Comparison of ENCODE assay signal across 22 cellular contexts in genomic region chr6:13053080-13053479, GRCh38.
"Had no signal": no experiment of that assay in that cellular context is flagged by ENCODE, and none has a peak within 500 bp of the region (broad histone marks: within the 10 kb centered on the region; RNA-seq: fewer than 3 reads in every experiment).

No MANE protein-coding gene starts in this region.

- ATAC-seq: left lung; naive thymus-derived CD8-positive, alpha-beta T cell; SK-N-SH treated with all-trans-retinoic acid at 6 μM for 48 hours had no signal

- H3K27ac ChIP-seq: ascending aorta, breast epithelium, esophagus muscularis mucosa, left lung had no signal

- H3K4me1 ChIP-seq: ascending aorta, breast epithelium, left lung had no signal

- H3K36me3 Mint-ChIP-seq: naive thymus-derived CD8-positive, alpha-beta T cell; type B pancreatic cell had no signal

- H3K4me1 Mint-ChIP-seq: naive thymus-derived CD8-positive, alpha-beta T cell had no signal

- H3K36me3 ChIP-seq: breast epithelium, left lung had no signal

- H3K27me3 ChIP-seq: ascending aorta, breast epithelium, esophagus muscularis mucosa, left lung had no signal

- H3K9me3 ChIP-seq: ascending aorta, breast epithelium, esophagus muscularis mucosa, left lung had no signal

- H3K27ac Mint-ChIP-seq: naive thymus-derived CD8-positive, alpha-beta T cell; type B pancreatic cell had no signal

- H3K9me3 Mint-ChIP-seq: naive thymus-derived CD8-positive, alpha-beta T cell; type B pancreatic cell had no signal

- H3K4me3 ChIP-seq: ascending aorta, esophagus muscularis mucosa, left lung had no signal

- H3K4me3 Mint-ChIP-seq: naive thymus-derived CD8-positive, alpha-beta T cell; type B pancreatic cell had no signal

- FAIRE-seq: endothelial cell of umbilical vein, keratinocyte had no signal

- DNase-seq: activated CD4-positive, alpha-beta T cell treated with anti-CD3 and anti-CD28 coated beads, Interleukin-2, amount 50 U/mL, for 1 hour; activated CD4-positive, CD25-positive, alpha-beta regulatory T cell treated with anti-CD3 and anti-CD28 coated beads, Interleukin-2, amount 50 U/mL, for 72 hours; activated CD8-positive, alpha-beta memory T cell treated with anti-CD3 and anti-CD28 coated beads, Interleukin-2, amount 50 U/mL, for 4 hours; activated effector memory CD4-positive, alpha-beta T cell treated with Interleukin-2 at 50 U/mL for 16 hours; activated naive CD4-positive, alpha-beta T cell treated with anti-CD3 and anti-CD28 coated beads, Interleukin-2, amount 50 U/mL, for 16 hours; activated T-cell treated with anti-CD3 and anti-CD28 coated beads, Interleukin-2, amount 50 U/mL, for 48 hours; effector CD8-positive, alpha-beta T cell; hypothalamus; left lung; naive thymus-derived CD8-positive, alpha-beta T cell; retina; stimulated activated CD4-positive, alpha-beta T cell treated with anti-CD3 and anti-CD28 coated beads, Interleukin-2, amount 100 ng/mL, for 24 hours; stimulated activated naive CD4-positive, alpha-beta T cell treated with Interleukin-2 at 50 U/mL for 16 hours; T-helper 1 cell; T1000 had no signal
